8 cellular contexts compared by ENCODE assay signal in the genomic region with DNA sequence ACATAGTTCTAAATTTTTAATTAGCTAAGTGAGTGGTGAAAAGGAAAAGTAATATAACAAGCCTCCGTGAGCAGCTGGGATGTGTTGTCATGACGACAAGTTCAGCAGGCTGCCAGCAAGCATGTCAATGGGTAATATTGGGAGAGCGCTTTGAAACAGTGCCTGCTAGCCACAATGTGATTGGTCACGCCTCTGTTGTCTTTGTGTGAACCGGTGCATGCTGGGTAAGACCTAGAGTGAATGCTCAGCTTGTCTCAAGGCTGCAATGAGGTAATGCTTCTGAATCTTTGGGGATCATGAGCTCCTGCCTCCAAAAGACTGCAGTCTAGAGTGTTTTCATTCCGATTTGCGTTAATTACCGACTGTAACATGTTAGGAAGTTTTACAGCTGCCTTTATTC. TPM values are rescaled to one million over a fixed set of nuclear protein-coding genes. Genes with fewer than 3 reads are reported as not detected.
DNase-seq lines count a peak whose midpoint lies in the region; ATAC-seq and TF ChIP-seq lines count a peak whose summit lies in the region.

No MANE protein-coding gene starts in this region.

- no peaks in the 10 kb centered on the region for H3K9me3 ChIP-seq in esophagus muscularis mucosa

- peaks cover 14 to 21% (median 16%) of the 10 kb centered on the region in 4 donors for H3K4me1 ChIP-seq in esophagus muscularis mucosa

- H3K27me3 ChIP-seq in esophagus muscularis mucosa: no peaks in the 10 kb centered on the region

- no peak for TF ChIP-seq CTCF in esophagus muscularis mucosa (IDR thresholded peaks at IDR 0.05)

- intact Hi-C loops in esophagus muscularis mucosa (cut with DNase I): no loop called here

- TF ChIP-seq EP300 in esophagus muscularis mucosa (IDR thresholded peaks at IDR 0.05): no peak

- WGBS in esophagus muscularis mucosa: 36% methylated on average over 8 of the region's 8 CpGs

- H3K36me3 ChIP-seq in esophagus muscularis mucosa: no peaks in the 10 kb centered on the region

- DNase-seq in GM03348 (ENCODE audit: low spot score) (peak; percentile 27), NCI-H524 treated with DMSO at 0.1 percent for 48 hours (lab: John Stamatoyannopoulos, UW) (peak; percentile 58), esophagus muscularis mucosa (ENCODE audit: extremely low spot score) (no peak), nucleus accumbens (lab: John Stamatoyannopoulos, UW) (peak; percentile 22 to 96 (median 87)), SW 1271 (lab: John Stamatoyannopoulos, UW) (no peak)
- no peak for DNase-seq in activated CD8-positive, alpha-beta memory T cell treated with anti-CD3 and anti-CD28 coated beads, Interleukin-2, amount 50 U/mL, for 4 hours
- no peak for DNase-seq in activated CD4-positive, CD25-positive, alpha-beta regulatory T cell treated with anti-CD3 and anti-CD28 coated beads, Interleukin-2, amount 50 U/mL, for 72 hours

- ATAC-seq in GM21528 (IDR thresholded peaks at IDR 0.05; ENCODE audit: low FRiP score, unreplicated experiment): no peak

- peak overlapping the region in 1 of 4 donors; percentile 23 for H3K27ac ChIP-seq in esophagus muscularis mucosa (replicated peaks in 1 of 4)

- H3K4me3 ChIP-seq in esophagus muscularis mucosa: peak overlapping the region; percentile 15 to 43 (median 26)

- no peak for TF ChIP-seq POLR2A in esophagus muscularis mucosa (IDR thresholded peaks at IDR 0.05; ENCODE audit: low read depth)

RNA-seq across cellular contexts. Expression of a gene that starts 54.9 kb away (rescaled TPM):
- 10 to 100 TPM in 2 of 4 donors, 1 to 10 TPM in 2; 7.0 to 11.7 (median 10.5) TPM for total RNA-seq in esophagus muscularis mucosa

Comparison
In these comparisons a context has a peak if more than half of its experiments do, and no peak if none do; other contexts are left out.
1. DNase-seq: peak in GM03348 (single experiment), NCI-H524 treated with DMSO at 0.1 percent for 48 hours (single experiment) and nucleus accumbens (56 of 56); none in esophagus muscularis mucosa (single experiment), activated CD8-positive, alpha-beta memory T cell treated with anti-CD3 and anti-CD28 coated beads, Interleukin-2, amount 50 U/mL, for 4 hours (single experiment), SW 1271 (0 of 2) and activated CD4-positive, CD25-positive, alpha-beta regulatory T cell treated with anti-CD3 and anti-CD28 coated beads, Interleukin-2, amount 50 U/mL, for 72 hours (single experiment).